ENCODE assay signal across 26 cellular contexts in genomic region chr11:98495016-98495415, GRCh38.
"Had no signal": no experiment of that assay in that cellular context is flagged by ENCODE, and none has a peak within 500 bp of the region (broad histone marks: within the 10 kb centered on the region; RNA-seq: fewer than 3 reads in every experiment).

No MANE protein-coding gene starts in this region.

- H3K27me3 ChIP-seq: gastrocnemius medialis, neutrophil, right atrium auricular region, suprapubic skin, transverse colon, upper lobe of right lung, uterus had no signal

- H3K4me1 ChIP-seq: gastrocnemius medialis, lower lobe of right lung, parathyroid adenoma, prostate gland, right atrium auricular region, suprapubic skin, transverse colon, upper lobe of right lung, uterus had no signal

- ATAC-seq: effector memory CD8-positive, alpha-beta T cell; gastrocnemius medialis; left ventricle myocardium superior; lower lobe of right lung; natural killer cell; sciatic nerve; stimulated activated naive CD8-positive, alpha-beta T cell treated with anti-CD3 and anti-CD28 coated beads, Interleukin-15, amount 100 ng/mL, for 72 hours; upper lobe of right lung had no signal

- H3K4me3 ChIP-seq: gastrocnemius medialis, lower lobe of right lung, prostate gland, right atrium auricular region, smooth muscle cell, suprapubic skin, transverse colon, upper lobe of right lung, uterus had no signal

- DNase-seq: cortex of kidney; effector memory CD8-positive, alpha-beta T cell; foreskin fibroblast; gastrocnemius medialis; head of caudate nucleus; immature natural killer cell; islet precursor cell; left ventricle myocardium superior; lower lobe of right lung; natural killer cell; stimulated activated CD4-positive, alpha-beta T cell treated with anti-CD3 and anti-CD28 coated beads, Interleukin-12 subunit alpha, Interleukin-12 subunit beta, amount 100 ng/mL, for 4 hours; stimulated activated CD4-positive, alpha-beta T cell treated with anti-CD3 and anti-CD28 coated beads, Interleukin-1b, Interleukin-23, amount 100 ng/mL, for 48 hours; stimulated activated CD4-positive, alpha-beta T cell treated with anti-CD3 and anti-CD28 coated beads, Interleukin-4, amount 100 ng/mL, for 1 hour; stimulated activated CD8-positive, alpha-beta memory T cell treated with anti-CD3 and anti-CD28 coated beads, Interleukin-4, amount 100 ng/mL, for 48 hours; stimulated activated naive CD4-positive, alpha-beta T cell; stimulated activated naive CD8-positive, alpha-beta T cell treated with anti-CD3 and anti-CD28 coated beads, Interleukin-15, amount 100 ng/mL, for 72 hours; transverse colon; upper lobe of right lung; uterus had no signal

- H3K9me3 ChIP-seq: gastrocnemius medialis, lower lobe of right lung, neutrophil, prostate gland, right atrium auricular region, suprapubic skin, transverse colon, upper lobe of right lung, uterus had no signal

- H3K4me3 Mint-ChIP-seq: effector memory CD8-positive, alpha-beta T cell; immature natural killer cell; natural killer cell; stimulated activated naive CD8-positive, alpha-beta T cell treated with anti-CD3 and anti-CD28 coated beads, Interleukin-15, amount 100 ng/mL, for 72 hours had no signal

- H3K36me3 Mint-ChIP-seq: immature natural killer cell, natural killer cell had no signal

- H3K27ac Mint-ChIP-seq: effector memory CD8-positive, alpha-beta T cell; immature natural killer cell; natural killer cell; stimulated activated naive CD8-positive, alpha-beta T cell treated with anti-CD3 and anti-CD28 coated beads, Interleukin-15, amount 100 ng/mL, for 72 hours had no signal

- H3K9me3 Mint-ChIP-seq: stimulated activated naive CD8-positive, alpha-beta T cell treated with anti-CD3 and anti-CD28 coated beads, Interleukin-15, amount 100 ng/mL, for 72 hours had no signal

- H3K4me1 Mint-ChIP-seq: immature natural killer cell; natural killer cell; stimulated activated naive CD8-positive, alpha-beta T cell treated with anti-CD3 and anti-CD28 coated beads, Interleukin-15, amount 100 ng/mL, for 72 hours had no signal

- H3K27ac ChIP-seq: gastrocnemius medialis, lower lobe of right lung, neutrophil, parathyroid adenoma, prostate gland, right atrium auricular region, suprapubic skin, transverse colon, upper lobe of right lung, uterus had no signal

- H3K27me3 Mint-ChIP-seq: effector memory CD8-positive, alpha-beta T cell; stimulated activated naive CD8-positive, alpha-beta T cell treated with anti-CD3 and anti-CD28 coated beads, Interleukin-15, amount 100 ng/mL, for 72 hours had no signal

- H3K36me3 ChIP-seq: gastrocnemius medialis, lower lobe of right lung, neutrophil, prostate gland, right atrium auricular region, suprapubic skin, transverse colon, upper lobe of right lung, uterus had no signal
